Comparison of ENCODE assay signal across 8 cellular contexts in genomic region chr5:65722575-65723424, GRCh38. TPM values are rescaled to one million over a fixed set of nuclear protein-coding genes. Genes with fewer than 3 reads are reported as not detected.
DNase-seq lines count a peak whose midpoint lies in the region; ATAC-seq and TF ChIP-seq lines count a peak whose summit lies in the region.

No MANE protein-coding gene starts in this region.

- H3K27me3 ChIP-seq in foreskin keratinocyte: no peaks in the 10 kb centered on the region

- peak overlapping the region; percentile 77 for H3K27ac ChIP-seq in foreskin keratinocyte

- DNase-seq in CD1c-positive myeloid dendritic cell (ENCODE audit: extremely low spot score): peak; percentile 35
- DNase-seq in NCI-H2227 (lab: John Stamatoyannopoulos, UW; ENCODE audit: unreplicated experiment): peak; percentile 59
- no peak for DNase-seq in activated CD8-positive, alpha-beta T cell treated with anti-CD3 and anti-CD28 coated beads, Interleukin-2, amount 10 ng/mL, durations not matched to agents 7 days and 5 days
- peak; percentile 19 to 60 for DNase-seq in foreskin keratinocyte
- DNase-seq in nephron progenitor cell: peak; percentile 16

- peak overlapping the region; percentile 88 for H3K27ac Mint-ChIP-seq in activated CD8-positive, alpha-beta T cell treated with anti-CD3 and anti-CD28 coated beads, Interleukin-2, amount 10 ng/mL, durations not matched to agents 7 days and 5 days
- H3K27ac Mint-ChIP-seq in nephron progenitor cell: peak overlapping the region; percentile 49

- no peak for TF ChIP-seq CTCF in foreskin keratinocyte (conservative IDR thresholded peaks at IDR 0.05)
- no peak for TF ChIP-seq CTCF in nephron progenitor cell (IDR thresholded peaks at IDR 0.05)

- H3K9me3 Mint-ChIP-seq in activated CD8-positive, alpha-beta T cell treated with anti-CD3 and anti-CD28 coated beads, Interleukin-2, amount 10 ng/mL, durations not matched to agents 7 days and 5 days (ENCODE audit: insufficient read depth): no peaks in the 10 kb centered on the region
- peaks cover 5% of the 10 kb centered on the region for H3K9me3 Mint-ChIP-seq in nephron progenitor cell

- peaks cover 3% of the 10 kb centered on the region for H3K36me3 Mint-ChIP-seq in activated CD8-positive, alpha-beta T cell treated with anti-CD3 and anti-CD28 coated beads, Interleukin-2, amount 10 ng/mL, durations not matched to agents 7 days and 5 days (ENCODE audit: low read depth)
- peaks cover 29% of the 10 kb centered on the region for H3K36me3 Mint-ChIP-seq in nephron progenitor cell (ENCODE audit: low read depth)

- peaks cover 10% of the 10 kb centered on the region for H3K4me1 ChIP-seq in foreskin keratinocyte

- H3K4me1 Mint-ChIP-seq in activated CD8-positive, alpha-beta T cell treated with anti-CD3 and anti-CD28 coated beads, Interleukin-2, amount 10 ng/mL, durations not matched to agents 7 days and 5 days (ENCODE audit: low read depth): peaks cover 24% of the 10 kb centered on the region
- H3K4me1 Mint-ChIP-seq in nephron progenitor cell: peaks cover 26% of the 10 kb centered on the region

- POLR2A ChIA-PET in activated CD8-positive, alpha-beta T cell treated with anti-CD3 and anti-CD28 coated beads, Interleukin-2, amount 10 ng/mL, durations not matched to agents 7 days and 5 days (lab: Charles Lee): interaction anchor here (0.8 to 3.1 kb wide), 3 partner anchors 160 to 421 kb away, joined by 3 to 18 read pairs (median 4); partner anchors contain the start of genes CENPK, ERBIN, PPWD1 and SREK1

- peak overlapping the region; percentile 86 for H3K4me3 Mint-ChIP-seq in activated CD8-positive, alpha-beta T cell treated with anti-CD3 and anti-CD28 coated beads, Interleukin-2, amount 10 ng/mL, durations not matched to agents 7 days and 5 days
- H3K4me3 Mint-ChIP-seq in nephron progenitor cell: peak overlapping the region; percentile 94

- CTCF ChIA-PET in activated CD8-positive, alpha-beta T cell treated with anti-CD3 and anti-CD28 coated beads, Interleukin-2, amount 10 ng/mL, durations not matched to agents 7 days and 5 days (lab: Charles Lee): interaction anchor here (1.1 kb wide), 1 partner anchor 99 kb away, joined by 5 read pairs; the partner anchor contains the start of gene TRIM23

- peak; percentile 10 for ATAC-seq in GM19438 (IDR thresholded peaks at IDR 0.05; ENCODE audit: low read depth, unreplicated experiment)
- ATAC-seq in activated CD8-positive, alpha-beta T cell treated with anti-CD3 and anti-CD28 coated beads, Interleukin-2, amount 10 ng/mL, durations not matched to agents 7 days and 5 days: no peak
- ATAC-seq in foreskin keratinocyte: peak; percentile 19
- ATAC-seq in HG03097 (IDR thresholded peaks at IDR 0.05; ENCODE audit: low FRiP score, unreplicated experiment): no peak
- ATAC-seq in HG03442 (IDR thresholded peaks at IDR 0.05; ENCODE audit: unreplicated experiment): no peak

- no peaks in the 10 kb centered on the region for H3K27me3 Mint-ChIP-seq in activated CD8-positive, alpha-beta T cell treated with anti-CD3 and anti-CD28 coated beads, Interleukin-2, amount 10 ng/mL, durations not matched to agents 7 days and 5 days (ENCODE audit: low read depth)
- H3K27me3 Mint-ChIP-seq in nephron progenitor cell (ENCODE audit: low read depth, poor library complexity): no peaks in the 10 kb centered on the region

RNA-seq across cellular contexts. Expression of gene NLN, which starts 0.8 kb away (rescaled TPM):
- total RNA-seq in activated CD8-positive, alpha-beta T cell treated with anti-CD3 and anti-CD28 coated beads, Interleukin-2, amount 10 ng/mL, durations not matched to agents 7 days and 5 days: 10 to 100 TPM; 13.9 to 14.3 TPM
- 37.4 and 39.1 TPM in 2 replicates for total RNA-seq in foreskin keratinocyte
- 9.4 and 12.0 TPM in 2 replicates for polyA plus RNA-seq in foreskin keratinocyte

RNA-seq across cellular contexts. Expression of gene SGTB, which starts 0.9 kb away (rescaled TPM):
- 10 to 100 TPM; 17.5 to 18.4 TPM for total RNA-seq in activated CD8-positive, alpha-beta T cell treated with anti-CD3 and anti-CD28 coated beads, Interleukin-2, amount 10 ng/mL, durations not matched to agents 7 days and 5 days
- total RNA-seq in foreskin keratinocyte: 8.1 and 8.8 TPM in 2 replicates
- polyA plus RNA-seq in foreskin keratinocyte: 2.6 and 3.4 TPM in 2 replicates

Comparison
In these comparisons a context has a peak if more than half of its experiments do, and no peak if none do; other contexts are left out.
1. ATAC-seq: peak in GM19438 (single experiment) and foreskin keratinocyte (single experiment); none in activated CD8-positive, alpha-beta T cell treated with anti-CD3 and anti-CD28 coated beads, Interleukin-2, amount 10 ng/mL, durations not matched to agents 7 days and 5 days (single experiment), HG03097 (single experiment) and HG03442 (single experiment).